8 cellular contexts compared by ENCODE assay signal in the genomic region with DNA sequence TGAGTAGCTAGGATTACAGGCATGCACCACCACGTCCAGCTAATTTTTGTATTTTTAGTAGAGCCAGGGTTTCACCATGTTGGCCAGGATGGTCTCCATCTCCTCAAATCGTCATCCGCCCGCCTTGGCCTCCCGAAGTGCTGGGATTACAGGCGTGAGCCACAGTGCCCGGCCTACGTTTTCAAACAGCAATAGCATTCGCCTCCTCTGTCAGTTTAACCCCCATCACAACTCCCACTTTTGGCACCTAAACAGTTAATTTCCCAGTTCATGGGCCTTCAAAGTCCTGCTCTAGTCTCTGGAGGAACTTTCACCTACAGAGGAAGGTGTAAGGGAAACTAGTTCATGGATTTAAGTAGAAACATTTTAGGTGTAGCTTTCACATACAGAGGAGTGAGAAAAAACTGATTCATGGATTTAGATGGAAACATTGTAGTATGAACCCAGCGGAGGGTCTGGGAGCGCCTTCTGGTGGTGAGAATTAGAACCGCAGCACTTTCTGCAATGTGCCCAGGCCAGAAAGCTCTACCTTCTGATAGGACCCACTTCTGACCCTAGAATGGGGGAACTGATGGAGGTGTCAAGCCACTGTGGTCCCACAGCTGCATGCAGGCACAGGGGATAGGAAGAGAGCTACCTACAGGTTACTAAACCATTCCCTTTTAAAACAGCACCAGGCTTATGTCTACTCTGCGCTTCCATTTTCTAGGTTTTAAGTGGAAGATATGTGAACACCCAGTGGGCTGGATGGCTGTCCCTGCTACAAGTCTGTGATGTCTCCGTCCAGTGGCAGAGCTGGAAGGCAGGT. TPM values are rescaled to one million over a fixed set of nuclear protein-coding genes. Genes with fewer than 3 reads are reported as not detected.
DNase-seq lines count a peak whose midpoint lies in the region; ATAC-seq, FAIRE-seq and TF ChIP-seq lines count a peak whose summit lies in the region.

No MANE protein-coding gene starts in this region.

- H3K9me3 ChIP-seq in colonic mucosa (no peaks in the 10 kb centered on the region), right lobe of liver (no peaks in the 10 kb centered on the region)

- WGBS in right lobe of liver (ENCODE audit: insufficient coverage, low coverage, low lambda C conversion rate, missing lambda C conversion rate): 44% methylated on average over 13 of the region's 14 CpGs

- no peak for TF ChIP-seq POLR2A in right lobe of liver (IDR thresholded peaks at IDR 0.05)

- peak; percentile 78 for FAIRE-seq in A204.1 (lab: Jason Lieb, UNC)

- H3K4me3 ChIP-seq in GM12875 (ENCODE audit: low read depth, low read length) (no peak overlapping the region), colonic mucosa (no peak overlapping the region), right lobe of liver (no peak overlapping the region)

- H3K36me3 ChIP-seq in colonic mucosa (no peaks in the 10 kb centered on the region), right lobe of liver (no peaks in the 10 kb centered on the region)

- no peak overlapping the region for H3K9ac ChIP-seq in colonic mucosa (ENCODE audit: low read depth in 2 of 2, low read length in 2 of 2)

- H3K4me1 ChIP-seq in colonic mucosa (no peaks in the 10 kb centered on the region), right lobe of liver (peaks cover 0 to 5% (median 0%) of the 10 kb centered on the region in 4 donors)

- intact Hi-C loops in colonic mucosa (cut with DNase I): loop anchor here (2.0 kb wide), 1 partner anchor 95 kb away; no protein-coding TSS in a partner anchor
- intact Hi-C loops in right lobe of liver (cut with DNase I): no loop called here

- H3K27ac ChIP-seq in colonic mucosa (no peak overlapping the region), right lobe of liver (no peak overlapping the region)

- H3K27me3 ChIP-seq in colonic mucosa (no peaks in the 10 kb centered on the region), right lobe of liver (no peaks in the 10 kb centered on the region)

- DNase-seq in NCI-H2227 treated with DMSO at 0.1 percent for 48 hours (lab: John Stamatoyannopoulos, UW) (peak; percentile 36), colonic mucosa (peak; percentile 81), right lobe of liver (peak; percentile 50 to 71 (median 66))
- peak; percentile 86 for DNase-seq in activated CD4-positive, alpha-beta T cell treated with anti-CD3 and anti-CD28 coated beads for 48 hours
- peak; percentile 62 for DNase-seq in stimulated activated CD8-positive, alpha-beta memory T cell treated with anti-CD3 and anti-CD28 coated beads, Interleukin-12 subunit alpha, Interleukin-12 subunit beta, amount 100 ng/mL, for 1 hour (ENCODE audit: low read depth)

- TF ChIP-seq CTCF in GM12875 (IDR thresholded peaks at IDR 0.05; ENCODE audit: borderline replicate concordance, insufficient read depth, low read depth, low read length) (peak; percentile 86), colonic mucosa (IDR thresholded peaks at IDR 0.05) (peak; percentile 93), right lobe of liver (IDR thresholded peaks at IDR 0.05) (peak; percentile 88 to 95 (median 92))

- peak; percentile 79 to 88 (median 84) for ATAC-seq in right lobe of liver
- no peak for ATAC-seq in HG03135 (IDR thresholded peaks at IDR 0.05; ENCODE audit: unreplicated experiment)

RNA-seq across cellular contexts. Expression of gene MEOX1, which starts 12.0 kb away (rescaled TPM):
- total RNA-seq in colonic mucosa: 1 to 10 TPM in 1 of 2 donors, under 1 TPM in 1; 0.64 to 4.1 TPM
- total RNA-seq in right lobe of liver: under 1 TPM in 1 of 6 experiments, not detected in 5; 0.11 TPM

Comparison
In these comparisons a context has a peak if more than half of its experiments do, and no peak if none do; other contexts are left out.
1. DNase-seq: peak in every context shown above with its lines; median percentile 86 in activated CD4-positive, alpha-beta T cell treated with anti-CD3 and anti-CD28 coated beads for 48 hours; 81 in colonic mucosa; 66 in right lobe of liver; 62 in stimulated activated CD8-positive, alpha-beta memory T cell treated with anti-CD3 and anti-CD28 coated beads, Interleukin-12 subunit alpha, Interleukin-12 subunit beta, amount 100 ng/mL, for 1 hour; 36 in NCI-H2227 treated with DMSO at 0.1 percent for 48 hours.